ENCODE assay signal across 8 cellular contexts in genomic region chr11:120335928-120336640, GRCh38. TPM values are rescaled to one million over a fixed set of nuclear protein-coding genes. Genes with fewer than 3 reads are reported as not detected.
DNase-seq lines count a peak whose midpoint lies in the region; ATAC-seq, FAIRE-seq and TF ChIP-seq lines count a peak whose summit lies in the region.

Gene ARHGEF12, plus strand, starts transcription at chr11:120336413. Its CDS starts 831 bp downstream, at chr11:120337244.

- BruUV-seq in endothelial cell of umbilical vein (replicated peaks; lab: Mats Ljungman, UMichigan) = no TSS peak

- CTCF ChIA-PET in endothelial cell of umbilical vein (lab: Charles Lee) = interaction anchor here (0.7 to 4.8 kb wide), 19 partner anchors 11 to 161 kb away, joined by 3 to 32 read pairs (median 5); partner anchors contain the start of gene TLCD5

- FAIRE-seq in endothelial cell of umbilical vein (lab: Jason Lieb, UNC) = no peak

- H3K27me3 ChIP-seq in NT2/D1 (ENCODE audit: insufficient read depth, insufficient read length) = no peaks in the 10 kb centered on the region
- no peaks in the 10 kb centered on the region for H3K27me3 ChIP-seq in endothelial cell of umbilical vein (ENCODE audit: control insufficient read depth in 2 of 2, insufficient read depth in 2 of 2, low read length in 2 of 2)

- TF ChIP-seq POLR2A in endothelial cell of umbilical vein (IDR thresholded peaks at IDR 0.05; ENCODE audit: low read depth, low read length) = peak; percentile 80

- H4K20me1 ChIP-seq in endothelial cell of umbilical vein (replicated peaks; ENCODE audit: control insufficient read depth, extremely low read depth, insufficient read depth, low read length) = no peaks in the 10 kb centered on the region

- H3K9me3 ChIP-seq in NT2/D1 (ENCODE audit: insufficient read depth, low read length) (no peaks in the 10 kb centered on the region), endothelial cell of umbilical vein (replicated peaks; ENCODE audit: control insufficient read depth, insufficient read depth, low read length) (no peaks in the 10 kb centered on the region)

- peak within 1 kb of the TSS; percentile 63 for H3K4me3 ChIP-seq in NT2/D1 (ENCODE audit: insufficient read length, low read depth)
- peak within 1 kb of the TSS; percentile 82 to 98 (median 96) for H3K4me3 ChIP-seq in endothelial cell of umbilical vein (replicated peaks in 1 of 3; ENCODE audit: insufficient read depth in 1 of 3, low read depth in 1 of 3, low read length in 3 of 3)

- dilution Hi-C loops in endothelial cell of umbilical vein (cut with MboI; ENCODE audit: extremely low pct_ligation_motif_present, low sequenced_read_pairs) = no loop called here

- intact Hi-C loops in endothelial cell of umbilical vein (cut with micrococcal nuclease) = loop anchor here (1.0 to 10.0 kb wide), 9 partner anchors 11 to 1859 kb away; partner anchors contain the start of genes SC5D and TLCD5

- peak; percentile 42 to 56 for TF ChIP-seq CTCF in endothelial cell of umbilical vein (IDR thresholded peaks at IDR 0.05; ENCODE audit: extremely low read depth in 1 of 2, insufficient read depth in 1 of 2, low read depth in 1 of 2, low read length in 2 of 2)

- POLR2A ChIA-PET in endothelial cell of umbilical vein (lab: Charles Lee) = interaction anchor here (1.2 kb wide), 1 partner anchor 65 kb away, joined by 6 read pairs; no protein-coding TSS in a partner anchor

- H3K36me3 ChIP-seq in NT2/D1 (ENCODE audit: insufficient read depth, insufficient read length, low read length) (peaks cover 5% of the 10 kb centered on the region), endothelial cell of umbilical vein (ENCODE audit: control insufficient read depth in 2 of 2, extremely low read depth in 1 of 2, insufficient read depth in 2 of 2, low read length in 2 of 2) (peaks cover 0 to 3% of the 10 kb centered on the region in 2 experiments)

- DNase-seq in C1 segment of cervical spinal cord (lab: John Stamatoyannopoulos, UW) (peak; percentile 71 to 98 (median 89)), NT2/D1 (ENCODE audit: low read depth, low spot score) (peak; percentile 96), activated T-cell treated with anti-CD3 and anti-CD28 coated beads for 1 hour (ENCODE audit: low read depth) (peak; percentile 56), endothelial cell of umbilical vein (ENCODE audit: low read depth, low spot score) (peak; percentile 95), midbrain (lab: John Stamatoyannopoulos, UW) (peak; percentile 93)
- DNase-seq in stimulated activated CD8-positive, alpha-beta memory T cell treated with anti-CD3 and anti-CD28 coated beads, Interleukin-15, amount 100 ng/mL, for 4 hours (ENCODE audit: low read depth in 2 of 2) = peak; percentile 60 to 69

- H3K4me1 ChIP-seq in NT2/D1 (ENCODE audit: insufficient read depth, insufficient read length) (no peaks in the 10 kb centered on the region), endothelial cell of umbilical vein (ENCODE audit: control insufficient read depth, extremely low read depth, insufficient read depth, low read length) (peaks cover 40% of the 10 kb centered on the region)

- H3K27ac ChIP-seq in endothelial cell of umbilical vein (ENCODE audit: insufficient read depth, low read depth, low read length) = peak within 1 kb of the TSS; percentile 87

- H3K9ac ChIP-seq in NT2/D1 (ENCODE audit: insufficient read length, low read depth) = peak within 1 kb of the TSS; percentile 87
- H3K9ac ChIP-seq in endothelial cell of umbilical vein (replicated peaks; ENCODE audit: extremely low read depth, insufficient read depth, low read length) = peak within 1 kb of the TSS; percentile 96

- H3K4me2 ChIP-seq in endothelial cell of umbilical vein (ENCODE audit: insufficient read depth, low read length) = peak within 1 kb of the TSS; percentile 98

- H3K9me1 ChIP-seq in endothelial cell of umbilical vein (replicated peaks; ENCODE audit: control insufficient read depth, extremely low read depth, insufficient read depth, low read length) = no peaks in the 10 kb centered on the region

- peak within 1 kb of the TSS; percentile 80 for H2AFZ ChIP-seq in endothelial cell of umbilical vein (ENCODE audit: low read depth, low read length)

- ATAC-seq in GM19328 (IDR thresholded peaks at IDR 0.05; ENCODE audit: unreplicated experiment) (peak; percentile 58), HG03571 (IDR thresholded peaks at IDR 0.05; ENCODE audit: unreplicated experiment) (peak; percentile 67)

- H3K79me2 ChIP-seq in endothelial cell of umbilical vein (ENCODE audit: control insufficient read depth, insufficient read depth, low read length) = peaks cover 48% of the 10 kb centered on the region

TF ChIP-seq in endothelial cell of umbilical vein, 7 proteins besides CTCF, POLR2A, EP300 and RAD21:
- TF ChIP-seq POLR2AphosphoS5 (IDR thresholded peaks at IDR 0.05; ENCODE audit: insufficient read depth, low read depth, low read length) (peak; percentile 91), GATA2 (IDR thresholded peaks at IDR 0.05; ENCODE audit: insufficient read depth, insufficient read length, low read depth, low read length) (no peak), EZH2 (IDR thresholded peaks at IDR 0.05; ENCODE audit: borderline replicate concordance, low read depth, low read length, severe bottlenecking) (no peak)

RNA-seq across cellular contexts. Expression of gene ARHGEF12, which starts in this region (rescaled TPM):
- 117 and 125 TPM in 2 replicates for total RNA-seq in endothelial cell of umbilical vein
- 14.9 and 20.9 TPM in 2 replicates for polyA plus RNA-seq in endothelial cell of umbilical vein
- 27.0 and 27.4 TPM in 2 replicates for polyA plus RNA-seq in endothelial cell of umbilical vein (2011; cell fraction: cytosol; rRNA removed)
- 58.1 and 68.0 TPM in 2 replicates for polyA plus RNA-seq in endothelial cell of umbilical vein (2011; cell fraction: nucleus; rRNA removed)
- polyA plus RNA-seq in endothelial cell of umbilical vein (2012) = 57.0 and 70.0 TPM in 2 replicates
- polyA minus RNA-seq in endothelial cell of umbilical vein = 143 and 149 TPM in 2 replicates
- 36.9 TPM for polyA minus RNA-seq in endothelial cell of umbilical vein (2011; cell fraction: cytosol; rRNA and poly(A)+ RNA removed)
- 185 and 261 TPM in 2 replicates for polyA minus RNA-seq in endothelial cell of umbilical vein (2011; cell fraction: nucleus; rRNA and poly(A)+ RNA removed)

Comparison
In these comparisons a context has a peak if more than half of its experiments do, and no peak if none do; other contexts are left out.
1. Peak in every context shown above with its lines: DNase-seq, ATAC-seq, H3K4me3 ChIP-seq and H3K27ac ChIP-seq.